Comparison of ENCODE assay signal across 9 cellular contexts in the genomic region with DNA sequence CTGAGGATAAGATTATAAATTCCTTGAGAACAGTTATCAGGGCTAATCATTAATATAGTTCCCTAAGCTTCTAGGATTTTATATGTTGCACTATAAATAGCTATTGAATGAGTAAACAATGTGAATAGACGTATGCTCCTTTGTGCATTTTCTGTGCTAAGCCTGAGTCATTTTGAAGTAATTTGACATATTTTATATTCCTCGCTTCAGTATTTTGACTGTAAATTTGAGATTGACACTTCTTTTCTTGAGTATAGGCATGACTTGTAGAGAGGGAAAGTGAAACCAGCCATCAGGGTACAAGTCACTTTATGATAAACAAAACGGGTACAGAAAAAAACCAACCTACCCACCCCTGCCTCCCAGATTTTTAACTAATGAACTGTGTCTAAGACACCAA.
A peak's percentile ranks its signal among the peaks of the same experiment; 100 is the strongest.
DNase-seq lines count a peak whose midpoint lies in the region; ATAC-seq, FAIRE-seq and TF ChIP-seq lines count a peak whose summit lies in the region.
"Had no signal": no experiment of that assay in that cellular context is flagged by ENCODE, and none has a peak within 500 bp of the region (broad histone marks: within the 10 kb centered on the region; RNA-seq: fewer than 3 reads in every experiment).

No MANE protein-coding gene starts in this region.

- H3K27ac ChIP-seq in skeletal muscle tissue (ENCODE audit: low read depth, low read length) (no peak overlapping the region), prostate gland (no peak overlapping the region)

- WGBS in prostate gland: 43% methylated on average over 3 of the region's 3 CpGs

- H3K9ac ChIP-seq in skeletal muscle tissue (ENCODE audit: low read depth in 1 of 3, low read length in 3 of 3): peak overlapping the region in 1 of 3 donors; percentile 23

- H3K27me3 ChIP-seq in bronchial epithelial cell (ENCODE audit: control insufficient read depth, insufficient read depth, low read length) (no peaks in the 10 kb centered on the region), skeletal muscle tissue (ENCODE audit: control insufficient read depth in 3 of 3, insufficient read depth in 3 of 3, low read length in 3 of 3) (no peaks in the 10 kb centered on the region), prostate gland (replicated peaks; ENCODE audit: insufficient read depth) (no peaks in the 10 kb centered on the region)

- DNase-seq in HS-27A (ENCODE audit: low read depth) (peak; percentile 14), bronchial epithelial cell (ENCODE audit: low read depth) (peak; percentile 74), NCI-H128 (lab: John Stamatoyannopoulos, UW; ENCODE audit: unreplicated experiment) (no peak), prostate gland (ENCODE audit: low spot score) (no peak)
- DNase-seq: activated naive CD8-positive, alpha-beta T cell treated with anti-CD3 and anti-CD28 coated beads, Interleukin-2, amount 10 ng/mL, durations not matched to agents 7 days and 5 days had no signal

- no peak for TF ChIP-seq POLR2A in prostate gland (IDR thresholded peaks at IDR 0.05)

- H3K4me1 ChIP-seq in skeletal muscle tissue (ENCODE audit: control insufficient read depth in 3 of 3, insufficient read depth in 3 of 3, low read length in 3 of 3): no peaks in the 10 kb centered on the region
- no peaks in the 10 kb centered on the region for H3K4me1 ChIP-seq in prostate gland (replicated peaks)

- TF ChIP-seq CTCF in bronchial epithelial cell (IDR thresholded peaks at IDR 0.05; ENCODE audit: insufficient read depth, low read length, severe bottlenecking) (no peak), prostate gland (IDR thresholded peaks at IDR 0.05) (no peak)

- H3K9me3 ChIP-seq in skeletal muscle tissue (ENCODE audit: control insufficient read depth in 3 of 3, low read length in 3 of 3): no peaks in the 10 kb centered on the region
- no peaks in the 10 kb centered on the region for H3K9me3 ChIP-seq in prostate gland
- H3K9me3 ChIP-seq: HAP-1 had no signal

- no peak overlapping the region for H3K4me3 ChIP-seq in bronchial epithelial cell (ENCODE audit: low read depth, low read length)
- H3K4me3 ChIP-seq in skeletal muscle tissue (ENCODE audit: low read length in 3 of 3): peak overlapping the region in 2 of 3 donors; percentile 38 to 52
- no peak overlapping the region for H3K4me3 ChIP-seq in prostate gland
- H3K4me3 ChIP-seq: HAP-1 had no signal

- intact Hi-C loops in prostate gland (cut with DNase I): no loop called here

- ATAC-seq in GM19395 (IDR thresholded peaks at IDR 0.05; ENCODE audit: unreplicated experiment): peak; percentile 65
- ATAC-seq in GM21515 (IDR thresholded peaks at IDR 0.05; ENCODE audit: unreplicated experiment): no peak

- H3K36me3 ChIP-seq in bronchial epithelial cell (ENCODE audit: control insufficient read depth, insufficient read depth, low read length) (no peaks in the 10 kb centered on the region), skeletal muscle tissue (ENCODE audit: control insufficient read depth in 3 of 3, insufficient read depth in 3 of 3, low read length in 3 of 3) (no peaks in the 10 kb centered on the region), prostate gland (no peaks in the 10 kb centered on the region)
- H3K36me3 ChIP-seq: HAP-1 had no signal

- no peak for FAIRE-seq in bronchial epithelial cell (lab: Jason Lieb, UNC)

Comparison
In these comparisons a context has a peak if more than half of its experiments do, and no peak if none do; other contexts are left out.
1. DNase-seq: peak in HS-27A (single experiment) and bronchial epithelial cell (single experiment); none in NCI-H128 (single experiment) and prostate gland (single experiment).
2. H3K4me3 ChIP-seq: peak in skeletal muscle tissue (2 of 3); none in bronchial epithelial cell (single experiment) and prostate gland (0 of 2).